Comparison of ENCODE assay signal across 22 cellular contexts in genomic region chr17:46950615-46950996, GRCh38.
"Had no signal": no experiment of that assay in that cellular context is flagged by ENCODE, and none has a peak within 500 bp of the region (broad histone marks: within the 10 kb centered on the region; RNA-seq: fewer than 3 reads in every experiment).

No MANE protein-coding gene starts in this region.

- H3K4me3 ChIP-seq: colonic mucosa, lung, skin epidermis, thyroid gland had no signal

- H3K4me3 Mint-ChIP-seq: activated CD8-positive, alpha-beta T cell treated with anti-CD3 and anti-CD28 coated beads for 36 hours; activated T-cell treated with anti-CD3 and anti-CD28 coated beads, Interleukin-2, amount 50 U/mL, for 4 hours; activated T-helper 17 cell treated with anti-CD3 and anti-CD28 coated beads, Interleukin-2, amount 50 U/mL, for 72 hours; natural killer cell; stimulated activated naive CD8-positive, alpha-beta T cell treated with anti-CD3 and anti-CD28 coated beads, Interleukin-15, Interleukin-2, amounts not matched to agents 100 ng/mL and 50 ng/mL, for 24 hours; T-helper 17 cell; WTC11 had no signal

- H3K27ac ChIP-seq: colonic mucosa, skin epidermis, thyroid gland had no signal

- H3K4me1 Mint-ChIP-seq: activated T-helper 17 cell treated with anti-CD3 and anti-CD28 coated beads, Interleukin-2, amount 50 U/mL, for 72 hours had no signal

- DNase-seq: activated CD4-positive, alpha-beta T cell treated with anti-CD3 and anti-CD28 coated beads, Interleukin-2, amount 50 U/mL, for 1 hour; activated CD8-positive, alpha-beta T cell treated with anti-CD3 and anti-CD28 coated beads for 36 hours; activated gamma-delta T cell treated with Interleukin-2 at 50 U/mL for 16 hours; activated naive CD4-positive, alpha-beta T cell treated with anti-CD3 and anti-CD28 coated beads, Interleukin-2, amount 50 U/mL, for 16 hours; activated T-cell treated with anti-CD3 and anti-CD28 coated beads, Interleukin-2, amount 50 U/mL, for 4 hours; amniotic stem cell; colonic mucosa; foreskin fibroblast; kidney; left colon; natural killer cell; stimulated activated CD4-positive, alpha-beta T cell treated with anti-CD3 and anti-CD28 coated beads, Interleukin-12 subunit alpha, Interleukin-12 subunit beta, amount 100 ng/mL, for 4 hours; stimulated activated CD4-positive, alpha-beta T cell treated with anti-CD3 and anti-CD28 coated beads, Interleukin-4, amount 100 ng/mL, for 1 hour; SW 1271; T-helper 17 cell; thyroid gland had no signal

- H3K27ac Mint-ChIP-seq: activated CD8-positive, alpha-beta T cell treated with anti-CD3 and anti-CD28 coated beads for 36 hours; activated T-helper 17 cell treated with anti-CD3 and anti-CD28 coated beads, Interleukin-2, amount 50 U/mL, for 72 hours; natural killer cell; stimulated activated naive CD8-positive, alpha-beta T cell treated with anti-CD3 and anti-CD28 coated beads, Interleukin-15, Interleukin-2, amounts not matched to agents 100 ng/mL and 50 ng/mL, for 24 hours; T-helper 17 cell; WTC11 had no signal

- H3K36me3 ChIP-seq: colonic mucosa, thyroid gland had no signal

- H3K9me3 ChIP-seq: colonic mucosa, thyroid gland had no signal

- ATAC-seq: activated CD8-positive, alpha-beta T cell treated with anti-CD3 and anti-CD28 coated beads for 36 hours; activated T-cell treated with anti-CD3 and anti-CD28 coated beads, Interleukin-2, amount 50 U/mL, for 4 hours; activated T-helper 17 cell treated with anti-CD3 and anti-CD28 coated beads, Interleukin-2, amount 50 U/mL, for 72 hours; left colon; sciatic nerve; T-helper 17 cell; WTC11 had no signal

- H3K4me1 ChIP-seq: colonic mucosa, thyroid gland had no signal

- H3K27me3 Mint-ChIP-seq: activated T-helper 17 cell treated with anti-CD3 and anti-CD28 coated beads, Interleukin-2, amount 50 U/mL, for 72 hours; stimulated activated naive CD8-positive, alpha-beta T cell treated with anti-CD3 and anti-CD28 coated beads, Interleukin-15, Interleukin-2, amounts not matched to agents 100 ng/mL and 50 ng/mL, for 24 hours; T-helper 17 cell had no signal

- H3K36me3 Mint-ChIP-seq: natural killer cell had no signal

- H3K27me3 ChIP-seq: colonic mucosa, thyroid gland had no signal

- H3K9me3 Mint-ChIP-seq: activated CD8-positive, alpha-beta T cell treated with anti-CD3 and anti-CD28 coated beads for 36 hours; activated T-cell treated with anti-CD3 and anti-CD28 coated beads, Interleukin-2, amount 50 U/mL, for 4 hours; activated T-helper 17 cell treated with anti-CD3 and anti-CD28 coated beads, Interleukin-2, amount 50 U/mL, for 72 hours; natural killer cell; stimulated activated naive CD8-positive, alpha-beta T cell treated with anti-CD3 and anti-CD28 coated beads, Interleukin-15, Interleukin-2, amounts not matched to agents 100 ng/mL and 50 ng/mL, for 24 hours; WTC11 had no signal
